ENCODE assay signal across 9 cellular contexts in the genomic region with DNA sequence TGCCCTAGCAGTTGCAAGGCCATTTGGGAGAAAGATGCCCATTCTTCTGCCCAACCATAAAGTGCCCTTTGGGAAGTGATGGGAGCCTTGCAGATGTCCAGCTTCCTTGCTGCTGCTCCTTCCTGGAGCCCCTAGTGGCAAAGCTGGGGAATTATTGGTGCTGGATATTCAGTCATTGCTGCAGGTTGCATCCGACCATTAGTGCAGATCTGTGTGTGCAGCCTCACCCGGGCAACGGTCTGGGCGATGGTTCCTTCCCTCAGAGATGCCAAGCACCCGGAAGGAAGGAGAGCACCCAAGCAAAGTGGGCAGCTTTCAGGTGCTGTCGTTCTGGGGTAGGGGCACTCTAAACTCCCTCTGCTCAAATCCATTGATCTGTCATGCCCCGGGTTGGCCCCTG.
A peak's percentile ranks its signal among the peaks of the same experiment; 100 is the strongest.
DNase-seq lines count a peak whose midpoint lies in the region; ATAC-seq and TF ChIP-seq lines count a peak whose summit lies in the region.
"Had no signal": no experiment of that assay in that cellular context is flagged by ENCODE, and none has a peak within 500 bp of the region (broad histone marks: within the 10 kb centered on the region; RNA-seq: fewer than 3 reads in every experiment).

No MANE protein-coding gene starts in this region.

- DNase-seq in stimulated activated CD4-positive, alpha-beta T cell treated with anti-CD3 and anti-CD28 coated beads, Interleukin-15, amount 100 ng/mL, for 24 hours: peak; percentile 9
- DNase-seq in stimulated activated CD4-positive, alpha-beta T cell treated with anti-CD3 and anti-CD28 coated beads, Interleukin-2, amount 100 ng/mL, for 48 hours: no peak
- DNase-seq in NCI-H2227 treated with DMSO at 0.1 percent for 48 hours (lab: John Stamatoyannopoulos, UW) (peak; percentile 59), chondrocyte (ENCODE audit: low spot score) (no peak), lung microvascular endothelial cell (ENCODE audit: low read depth in 2 of 2) (peak; percentile 40 to 59)

- TF ChIP-seq CTCF in chondrocyte (IDR thresholded peaks at IDR 0.05): peak; percentile 81

- no peaks in the 10 kb centered on the region for H3K9me3 Mint-ChIP-seq in chondrocyte (ENCODE audit: low read depth)

- peaks cover 7% of the 10 kb centered on the region for H3K4me1 Mint-ChIP-seq in chondrocyte (ENCODE audit: low read depth)

- no peak overlapping the region for H3K4me3 Mint-ChIP-seq in chondrocyte (ENCODE audit: unreplicated experiment)
- H3K4me3 Mint-ChIP-seq: activated naive CD8-positive, alpha-beta T cell had no signal

- ATAC-seq in GM18867 (IDR thresholded peaks at IDR 0.05; ENCODE audit: unreplicated experiment): no peak
- ATAC-seq in GM19035 (IDR thresholded peaks at IDR 0.05; ENCODE audit: unreplicated experiment): no peak
- no peak for ATAC-seq in GM21447 (IDR thresholded peaks at IDR 0.05; ENCODE audit: unreplicated experiment)

- H3K27me3 Mint-ChIP-seq in chondrocyte (ENCODE audit: low read depth): peaks cover 18% of the 10 kb centered on the region

- no peaks in the 10 kb centered on the region for H3K36me3 Mint-ChIP-seq in chondrocyte (ENCODE audit: low read depth)
- H3K36me3 Mint-ChIP-seq: activated naive CD8-positive, alpha-beta T cell had no signal

- H3K27ac Mint-ChIP-seq in chondrocyte (ENCODE audit: unreplicated experiment): no peak overlapping the region
- H3K27ac Mint-ChIP-seq: activated naive CD8-positive, alpha-beta T cell had no signal

Comparison
In these comparisons a context has a peak if more than half of its experiments do, and no peak if none do; other contexts are left out.
1. DNase-seq: peak in stimulated activated CD4-positive, alpha-beta T cell treated with anti-CD3 and anti-CD28 coated beads, Interleukin-15, amount 100 ng/mL, for 24 hours (single experiment), NCI-H2227 treated with DMSO at 0.1 percent for 48 hours (single experiment) and lung microvascular endothelial cell (2 of 2); none in stimulated activated CD4-positive, alpha-beta T cell treated with anti-CD3 and anti-CD28 coated beads, Interleukin-2, amount 100 ng/mL, for 48 hours (0 of 2) and chondrocyte (single experiment).